10 cellular contexts compared by ENCODE assay signal in the genomic region with DNA sequence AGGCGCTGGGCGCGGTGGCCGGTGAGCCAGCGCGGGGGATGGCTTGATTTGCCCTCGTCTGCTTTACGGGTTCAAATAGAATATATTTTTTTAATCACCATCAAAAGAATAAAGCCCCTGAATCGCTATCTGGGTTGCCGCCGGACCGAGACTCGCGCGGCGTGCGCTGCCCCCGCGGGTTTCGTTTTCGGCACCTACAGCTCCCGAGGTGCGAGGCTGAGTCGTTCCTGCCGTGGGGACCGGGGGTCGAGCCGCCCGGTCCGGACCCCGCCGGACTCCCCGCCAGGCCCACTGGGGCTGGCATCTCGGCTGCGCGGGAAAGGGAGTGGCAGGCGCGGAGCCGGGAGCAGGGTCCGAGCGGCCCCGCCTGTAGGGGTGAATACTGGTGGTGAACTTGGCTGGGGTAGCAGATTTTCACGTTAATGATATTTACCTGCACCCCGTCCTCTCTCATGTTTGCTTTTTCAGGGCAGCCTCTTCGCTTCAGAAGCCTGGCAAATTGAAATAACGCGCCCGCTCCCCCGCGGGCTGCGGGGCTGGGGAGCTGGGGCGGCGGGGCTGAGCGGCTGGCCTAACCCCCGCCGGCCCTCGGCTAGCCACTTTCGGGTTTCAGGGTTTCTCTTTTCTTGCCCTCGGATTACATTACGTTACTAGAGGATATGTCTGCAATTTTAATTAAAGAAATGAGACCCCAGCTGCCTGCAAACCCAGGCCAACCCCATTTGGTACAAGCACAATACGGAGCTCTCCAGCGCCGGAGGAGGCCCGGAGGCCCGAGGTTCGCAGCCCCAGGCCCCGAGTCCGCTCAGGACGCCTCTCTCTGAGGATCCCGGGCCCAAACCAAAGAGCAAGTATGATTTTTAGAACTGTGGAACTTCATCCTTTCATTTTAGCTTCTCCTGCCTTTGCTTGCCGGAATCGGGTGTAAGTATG. TPM values are rescaled to one million over a fixed set of nuclear protein-coding genes. Genes with fewer than 3 reads are reported as not detected.
DNase-seq lines count a peak whose midpoint lies in the region; FAIRE-seq and TF ChIP-seq lines count a peak whose summit lies in the region.
"Had no signal": no experiment of that assay in that cellular context is flagged by ENCODE, and none has a peak within 500 bp of the region (broad histone marks: within the 10 kb centered on the region; RNA-seq: fewer than 3 reads in every experiment).

No MANE protein-coding gene starts in this region.

- intact Hi-C loops in spleen (cut with DNase I; ENCODE audit: low total_unique reads), result no loop called here

- TF ChIP-seq POLR2A in spleen (IDR thresholded peaks at IDR 0.05), result no peak

- H3K27me3 ChIP-seq in iPS-18a (ENCODE audit: control insufficient read depth, insufficient read depth, low read length), result peaks cover 89% of the 10 kb centered on the region
- peaks cover 0 to 94% (median 46%) of the 10 kb centered on the region in 7 donors for H3K27me3 ChIP-seq in spleen (replicated peaks in 1 of 7)

- H3K9ac ChIP-seq in iPS-18a (ENCODE audit: low read length), result no peak overlapping the region

- H3K9me3 ChIP-seq in iPS-18a (ENCODE audit: control insufficient read depth, low read depth, low read length), result no peaks in the 10 kb centered on the region
- H3K9me3 ChIP-seq in spleen, result no peaks in the 10 kb centered on the region

- no peak for TF ChIP-seq CTCF in WI38 (IDR thresholded peaks at IDR 0.05; ENCODE audit: low read depth, low read length)
- TF ChIP-seq CTCF in spleen (IDR thresholded peaks at IDR 0.05 in 8 of 11, conservative IDR thresholded peaks at IDR 0.05 in 3 of 11), result no peak

- peaks cover 11% of the 10 kb centered on the region for H3K4me1 ChIP-seq in iPS-18a (ENCODE audit: control insufficient read depth, low read depth, low read length)
- peaks cover 0 to 35% (median 29%) of the 10 kb centered on the region in 6 donors for H3K4me1 ChIP-seq in spleen

- H3K27ac ChIP-seq in iPS-18a (ENCODE audit: low read length) (no peak overlapping the region), spleen (peak overlapping the region in 5 of 8 donors; percentile 22 to 71 (median 59))

- H3K4me3 ChIP-seq in WI38 (ENCODE audit: low read depth, low read length) (peak overlapping the region; percentile 47), iPS-18a (ENCODE audit: low read length) (peak overlapping the region; percentile 49), spleen (peak overlapping the region; percentile 41 to 69 (median 55))

- DNase-seq in DMS 273 (lab: John Stamatoyannopoulos, UW; ENCODE audit: unreplicated experiment) (peak; percentile 43), DMS 273 treated with DMSO at 0.1 percent for 48 hours (lab: John Stamatoyannopoulos, UW) (no peak), spleen (peak; percentile 65), urothelium cell line (ENCODE audit: low spot score) (no peak), NCI-H526 (lab: John Stamatoyannopoulos, UW) (no peak), NCI-H128 (lab: John Stamatoyannopoulos, UW; ENCODE audit: unreplicated experiment) (no peak)

- WGBS in spleen, 5 donors, result 4 to 7% (median 5%) methylated on average over 43 to 72 of the region's 72 CpGs

- no peaks in the 10 kb centered on the region for H3K36me3 ChIP-seq in iPS-18a (ENCODE audit: control insufficient read depth, low read depth, low read length)
- no peaks in the 10 kb centered on the region for H3K36me3 ChIP-seq in spleen

- FAIRE-seq in urothelium cell line (lab: Jason Lieb, UNC), result no peak

RNA-seq across cellular contexts. Expression of gene CELF4, which starts 1.7 kb away (rescaled TPM):
- total RNA-seq in spleen, result 1 to 10 TPM in 2 of 7 donors, under 1 TPM in 5; 0.74 to 3.5 (median 0.84) TPM
- under 1 TPM; 0.46 to 0.54 (median 0.50) TPM for polyA plus RNA-seq in spleen
- total RNA-seq: M059J, mononuclear cell had no signal

Comparison
In these comparisons a context has a peak if more than half of its experiments do, and no peak if none do; other contexts are left out.
1. DNase-seq: peak in DMS 273 (single experiment) and spleen (single experiment); none in DMS 273 treated with DMSO at 0.1 percent for 48 hours (single experiment), urothelium cell line (single experiment), NCI-H526 (0 of 2) and NCI-H128 (single experiment).
2. Peak in every context shown above with its lines, with median percentiles within 50 percentile points of each other: H3K4me3 ChIP-seq.